ENCODE assay signal across 1 cellular context in the genomic region with DNA sequence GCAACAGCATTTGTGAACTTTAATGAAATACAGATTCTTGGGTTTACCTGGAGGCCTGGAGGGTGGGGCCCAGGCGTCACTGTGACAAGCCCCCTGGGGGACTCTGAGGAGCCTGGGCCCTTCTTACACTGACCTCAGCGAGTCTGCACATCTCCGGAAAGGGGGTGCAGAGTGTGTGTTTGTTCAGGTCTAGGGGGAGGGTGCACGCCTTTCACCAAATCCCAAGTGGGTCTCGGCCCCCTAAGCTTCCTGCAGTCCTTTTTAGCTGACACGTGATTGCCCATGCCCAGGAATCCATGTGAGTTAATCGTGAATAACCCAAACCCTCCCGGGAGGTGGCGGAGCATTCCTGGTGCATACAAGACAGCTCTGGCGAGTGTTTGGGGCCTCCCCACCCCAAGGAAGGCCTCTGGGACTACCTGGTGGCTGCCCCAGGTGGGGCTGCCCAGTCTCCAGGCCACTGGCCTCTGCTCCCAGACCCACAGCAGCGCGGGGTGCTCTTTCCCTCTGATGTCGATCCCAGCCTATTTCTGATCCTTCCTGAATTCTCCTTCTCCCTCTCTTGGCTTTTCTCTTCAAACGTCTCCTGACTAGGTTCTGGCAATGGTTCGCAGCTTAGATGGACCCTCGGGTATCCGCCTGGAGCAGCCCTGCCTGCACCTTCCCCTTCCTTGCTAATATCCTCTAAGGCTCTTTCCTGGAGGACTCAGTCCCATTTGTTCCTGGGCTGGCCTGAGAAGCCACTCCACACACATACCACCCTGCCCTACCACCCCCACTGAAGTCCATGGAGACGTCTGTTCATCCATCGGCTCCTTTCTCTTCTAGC.
TF ChIP-seq lines count a peak whose summit lies in the region.

No MANE protein-coding gene starts in this region.

TF ChIP-seq in GM12891, 5 proteins besides CTCF, POLR2A, EP300 and RAD21:
- no peak for TF ChIP-seq PAX5 (IDR thresholded peaks at IDR 0.05; ENCODE audit: insufficient read depth, low read length, severe bottlenecking)
- TF ChIP-seq POLR2AphosphoS5 (IDR thresholded peaks at IDR 0.05; ENCODE audit: low read depth, low read length): no peak
- TF ChIP-seq POU2F2 (IDR thresholded peaks at IDR 0.05; ENCODE audit: low read depth, low read length): no peak
- TF ChIP-seq TAF1 (IDR thresholded peaks at IDR 0.05; ENCODE audit: low read depth, low read length): no peak
- TF ChIP-seq SPI1 (IDR thresholded peaks at IDR 0.05; ENCODE audit: low read depth, low read length): no peak
